8 cellular contexts compared by ENCODE assay signal in genomic region chr5:139560752-139561654, GRCh38. TPM values are rescaled to one million over a fixed set of nuclear protein-coding genes. Genes with fewer than 3 reads are reported as not detected.
DNase-seq lines count a peak whose midpoint lies in the region; ATAC-seq and TF ChIP-seq lines count a peak whose summit lies in the region.

Gene UBE2D2 (plus strand): TSS chr5:139561339. CDS start chr5:139561792, 453 bp downstream.

- TF ChIP-seq POLR2A in gastroesophageal sphincter (IDR thresholded peaks at IDR 0.05), result peak; percentile 79 to 86

- H3K4me3 ChIP-seq in GM06990 (replicated peaks; ENCODE audit: low read depth, low read length), result peak within 1 kb of the TSS; percentile 86
- H3K4me3 ChIP-seq in SK-N-MC, result peak within 1 kb of the TSS; percentile 85
- H3K4me3 ChIP-seq in gastroesophageal sphincter, result peak within 1 kb of the TSS; percentile 81 to 97
- peak within 1 kb of the TSS; percentile 78 to 93 for H3K4me3 ChIP-seq in neutrophil (ENCODE audit: low read depth in 1 of 2, low read length in 1 of 2)

- peak within 1 kb of the TSS; percentile 82 for H3K27ac ChIP-seq in SK-N-MC
- H3K27ac ChIP-seq in gastroesophageal sphincter, result peak within 1 kb of the TSS; percentile 96 to 99 (median 98)
- H3K27ac ChIP-seq in neutrophil, result peak within 1 kb of the TSS; percentile 98

- H3K9me3 ChIP-seq in SK-N-MC (ENCODE audit: low read depth, low read length) (no peaks in the 10 kb centered on the region), gastroesophageal sphincter (no peaks in the 10 kb centered on the region), neutrophil (no peaks in the 10 kb centered on the region)

- no peaks in the 10 kb centered on the region for H3K27me3 Mint-ChIP-seq in activated naive CD4-positive, alpha-beta T cell treated with anti-CD3 and anti-CD28 coated beads, Interleukin-2, amount 10 ng/mL, durations not matched to agents 7 days and 5 days

- peak; percentile 100 for DNase-seq in GM06990 (ENCODE audit: extremely low read depth, insufficient read length)
- peak; percentile 95 for DNase-seq in NCI-H1048 (lab: John Stamatoyannopoulos, UW)
- peak; percentile 65 for DNase-seq in SK-N-MC (ENCODE audit: low read depth, low spot score)
- DNase-seq in activated naive CD4-positive, alpha-beta T cell treated with anti-CD3 and anti-CD28 coated beads, Interleukin-2, amount 10 ng/mL, durations not matched to agents 7 days and 5 days, result peak; percentile 98

- H3K36me3 ChIP-seq in GM06990 (ENCODE audit: control insufficient read depth, insufficient read depth, low read length) (no peaks in the 10 kb centered on the region), SK-N-MC (ENCODE audit: insufficient read depth, low read length) (peaks cover 20% of the 10 kb centered on the region), gastroesophageal sphincter (no peaks in the 10 kb centered on the region), neutrophil (no peaks in the 10 kb centered on the region)

- peak; percentile 80 for ATAC-seq in HG02571 (IDR thresholded peaks at IDR 0.05; ENCODE audit: unreplicated experiment)
- peak; percentile 99 for ATAC-seq in gastroesophageal sphincter

- no peaks in the 10 kb centered on the region for H3K9me3 Mint-ChIP-seq in activated naive CD4-positive, alpha-beta T cell treated with anti-CD3 and anti-CD28 coated beads, Interleukin-2, amount 10 ng/mL, durations not matched to agents 7 days and 5 days

- 1% methylated on average over 16 of the region's 89 CpGs; no CpG with 5 or more reads in 1 of the 2 donors for WGBS in gastroesophageal sphincter (ENCODE audit: low coverage in 1 of 2), 2 donors

- peak within 1 kb of the TSS; percentile 98 for H3K4me3 Mint-ChIP-seq in activated naive CD4-positive, alpha-beta T cell treated with anti-CD3 and anti-CD28 coated beads, Interleukin-2, amount 10 ng/mL, durations not matched to agents 7 days and 5 days

- peaks cover 28% of the 10 kb centered on the region for H3K36me3 Mint-ChIP-seq in activated naive CD4-positive, alpha-beta T cell treated with anti-CD3 and anti-CD28 coated beads, Interleukin-2, amount 10 ng/mL, durations not matched to agents 7 days and 5 days

- H3K27me3 ChIP-seq in GM06990 (replicated peaks; ENCODE audit: control insufficient read depth, insufficient read depth, low read length) (no peaks in the 10 kb centered on the region), gastroesophageal sphincter (no peaks in the 10 kb centered on the region), neutrophil (no peaks in the 10 kb centered on the region)

- CTCF ChIA-PET in activated naive CD4-positive, alpha-beta T cell treated with anti-CD3 and anti-CD28 coated beads, Interleukin-2, amount 10 ng/mL, durations not matched to agents 7 days and 5 days (lab: Charles Lee), result interaction anchor here (1.4 to 1.5 kb wide), 2 partner anchors 138 to 169 kb away, joined by 3 to 4 read pairs; no protein-coding TSS in a partner anchor

- TF ChIP-seq CTCF in GM06990 (IDR thresholded peaks at IDR 0.05; ENCODE audit: insufficient read depth, low read length, poor library complexity, severe bottlenecking) (no peak), gastroesophageal sphincter (IDR thresholded peaks at IDR 0.05) (no peak), neutrophil (IDR thresholded peaks at IDR 0.05) (peak; percentile 44), subcutaneous adipose tissue (IDR thresholded peaks at IDR 0.05; ENCODE audit: low read depth) (no peak)

- TF ChIP-seq EP300 in gastroesophageal sphincter (IDR thresholded peaks at IDR 0.05), result no peak

- peak within 1 kb of the TSS; percentile 92 for H3K9ac ChIP-seq in SK-N-MC (ENCODE audit: insufficient read length)

- H3K4me1 ChIP-seq in gastroesophageal sphincter (peaks cover 5 to 47% (median 31%) of the 10 kb centered on the region in 3 donors), neutrophil (ENCODE audit: control insufficient read depth in 1 of 2, insufficient read depth in 1 of 2, low read depth in 1 of 2, low read length in 1 of 2) (peaks cover 36 to 41% of the 10 kb centered on the region in 2 experiments)

- H3K27ac Mint-ChIP-seq in activated naive CD4-positive, alpha-beta T cell treated with anti-CD3 and anti-CD28 coated beads, Interleukin-2, amount 10 ng/mL, durations not matched to agents 7 days and 5 days, result peak within 1 kb of the TSS; percentile 99

- H3K4me1 Mint-ChIP-seq in activated naive CD4-positive, alpha-beta T cell treated with anti-CD3 and anti-CD28 coated beads, Interleukin-2, amount 10 ng/mL, durations not matched to agents 7 days and 5 days, result peaks cover 36% of the 10 kb centered on the region

RNA-seq across cellular contexts. Expression of gene UBE2D2, which starts in this region (rescaled TPM):
- total RNA-seq in gastroesophageal sphincter, result 100 to 1,000 TPM in 1 of 4 donors, 10 to 100 TPM in 3; 65.2 to 114 (median 85.6) TPM
- total RNA-seq in subcutaneous adipose tissue, result 10 to 100 TPM; 55.9 to 63.7 (median 58.5) TPM

Comparison
In these comparisons a context has a peak if more than half of its experiments do, and no peak if none do; other contexts are left out.
1. Peak in every context shown above with its lines: DNase-seq, ATAC-seq, H3K4me3 ChIP-seq and H3K27ac ChIP-seq.